14 cellular contexts compared by ENCODE assay signal in genomic region chr14:74574092-74574438, GRCh38. TPM values are rescaled to one million over a fixed set of nuclear protein-coding genes. Genes with fewer than 3 reads are reported as not detected.
DNase-seq lines count a peak whose midpoint lies in the region; ATAC-seq, FAIRE-seq and TF ChIP-seq lines count a peak whose summit lies in the region.
"Had no signal": no experiment of that assay in that cellular context is flagged by ENCODE, and none has a peak within 500 bp of the region (broad histone marks: within the 10 kb centered on the region; RNA-seq: fewer than 3 reads in every experiment).

No MANE protein-coding gene starts in this region.

- no peak for ATAC-seq in A549
- ATAC-seq in naive thymus-derived CD8-positive, alpha-beta T cell: peak; percentile 53 to 54
- no peak for ATAC-seq in GM21723 (IDR thresholded peaks at IDR 0.05; ENCODE audit: unreplicated experiment)
- ATAC-seq in HG02759 (IDR thresholded peaks at IDR 0.05; ENCODE audit: unreplicated experiment): no peak
- ATAC-seq: gastrocnemius medialis had no signal

- no peaks in the 10 kb centered on the region for H3K27me3 Mint-ChIP-seq in brain
- peaks cover 0 to 11% (median 7%) of the 10 kb centered on the region in 5 donors for H3K27me3 Mint-ChIP-seq in naive thymus-derived CD8-positive, alpha-beta T cell

- no peak for TF ChIP-seq RAD21 in A549 (conservative IDR thresholded peaks at IDR 0.05 in 1 of 2, IDR thresholded peaks at IDR 0.05 in 1 of 2)

- no peak for TF ChIP-seq POLR2A in A549 (IDR thresholded peaks at IDR 0.05; ENCODE audit: low read length)

- H3K79me1 ChIP-seq in neuronal stem cell (ENCODE audit: low read depth, low read length): no peaks in the 10 kb centered on the region

- no peak for TF ChIP-seq EP300 in A549 (IDR thresholded peaks at IDR 0.05)

- H2AFZ ChIP-seq in neuronal stem cell (ENCODE audit: low read length): no peak overlapping the region

- peak overlapping the region in 3 of 5 experiments; percentile 0 to 91 (median 75) for H3K27ac Mint-ChIP-seq in brain
- H3K27ac Mint-ChIP-seq in naive thymus-derived CD8-positive, alpha-beta T cell: peak overlapping the region in 1 of 10 donors; percentile 18

- H3K4me3 Mint-ChIP-seq in brain: no peak overlapping the region
- peak overlapping the region in 3 of 10 donors; percentile 5 to 15 (median 11) for H3K4me3 Mint-ChIP-seq in naive thymus-derived CD8-positive, alpha-beta T cell

- peaks cover 0 to 18% (median 0%) of the 10 kb centered on the region in 3 experiments for H3K27me3 ChIP-seq in neuronal stem cell (ENCODE audit: control insufficient read depth in 3 of 3, insufficient read depth in 3 of 3, low read depth in 1 of 3, low read length in 3 of 3)
- H3K27me3 ChIP-seq: gastrocnemius medialis, sigmoid colon, SJCRH30 had no signal

- TF ChIP-seq CTCF in A549 (IDR thresholded peaks at IDR 0.05): no peak
- no peak for TF ChIP-seq CTCF in brain (conservative IDR thresholded peaks at IDR 0.05)

- H2BK120ac ChIP-seq in neuronal stem cell (ENCODE audit: low read depth, low read length): no peak overlapping the region

- H3K4me3 ChIP-seq in A549 (no peak overlapping the region), neuronal stem cell (ENCODE audit: low read length in 2 of 2) (no peak overlapping the region)
- H3K4me3 ChIP-seq: gastrocnemius medialis, sigmoid colon, SJCRH30 had no signal

- no peak overlapping the region for H2BK15ac ChIP-seq in neuronal stem cell (ENCODE audit: low read length)

- CTCF ChIA-PET in A549 (lab: Yijun Ruan, JAX): interaction anchor here (1.4 to 4.5 kb wide), 4 partner anchors 14 to 83 kb away, joined by 3 to 42 read pairs (median 12); partner anchors contain the start of gene LTBP2

- H4K8ac ChIP-seq in neuronal stem cell (ENCODE audit: low read depth, low read length): no peak overlapping the region

- H3K18ac ChIP-seq in neuronal stem cell (ENCODE audit: low read length): no peak overlapping the region

- H2BK12ac ChIP-seq in neuronal stem cell (ENCODE audit: low read length): no peak overlapping the region

- POLR2A ChIA-PET in A549 (lab: Yijun Ruan, JAX): no interaction called here
- POLR2A ChIA-PET in naive thymus-derived CD8-positive, alpha-beta T cell (lab: Charles Lee): no interaction called here

- H3K4me2 ChIP-seq in A549 (no peak overlapping the region), neuronal stem cell (ENCODE audit: insufficient read depth, low read length, poor library complexity, severe bottlenecking) (no peak overlapping the region)

- no peak overlapping the region for H3K9ac ChIP-seq in neuronal stem cell (ENCODE audit: low read depth, low read length, poor library complexity)

- 91% methylated on average over 4 of the region's 4 CpGs for WGBS in A549 (ENCODE audit: missing lambda C conversion rate)
- no CpG with 5 or more reads among the region's 4 CpGs for WGBS in neuronal stem cell (ENCODE audit: extremely low coverage in 2 of 2, insufficient read length in 2 of 2, insufficient replicate concordance in 1 of 2), 2 donors

- peak overlapping the region; percentile 91 to 95 for H3K27ac ChIP-seq in A549
- no peak overlapping the region for H3K27ac ChIP-seq in neuronal stem cell (replicated peaks; ENCODE audit: low read length)
- H3K27ac ChIP-seq: C4-2B had no signal

- H3K4me1 ChIP-seq in A549 (peaks cover 82% of the 10 kb centered on the region), neuronal stem cell (ENCODE audit: control insufficient read depth in 2 of 2, insufficient read depth in 1 of 2, low read depth in 1 of 2, low read length in 2 of 2) (peaks cover 11 to 22% of the 10 kb centered on the region in 2 donors)

- H2BK5ac ChIP-seq in neuronal stem cell (ENCODE audit: low read length): no peak overlapping the region

- H3K4me1 Mint-ChIP-seq in brain: peaks cover 57% of the 10 kb centered on the region
- H3K4me1 Mint-ChIP-seq in naive thymus-derived CD8-positive, alpha-beta T cell: peaks cover 14 to 34% (median 29%) of the 10 kb centered on the region in 4 donors

- H3K23ac ChIP-seq in neuronal stem cell (ENCODE audit: low read depth, low read length, poor library complexity): no peak overlapping the region

- H2AK5ac ChIP-seq in neuronal stem cell (ENCODE audit: low read depth, low read length): no peak overlapping the region

- no peak overlapping the region for H4K91ac ChIP-seq in neuronal stem cell (ENCODE audit: low read depth, low read length, poor library complexity)

- H3K14ac ChIP-seq in neuronal stem cell (ENCODE audit: low read length): no peak overlapping the region

- H3K36me3 Mint-ChIP-seq in brain: no peaks in the 10 kb centered on the region
- no peaks in the 10 kb centered on the region for H3K36me3 Mint-ChIP-seq in naive thymus-derived CD8-positive, alpha-beta T cell

- no peaks in the 10 kb centered on the region for H3K36me3 ChIP-seq in neuronal stem cell (replicated peaks in 1 of 2; ENCODE audit: control insufficient read depth in 2 of 2, insufficient read depth in 2 of 2, low read length in 2 of 2)
- H3K36me3 ChIP-seq: gastrocnemius medialis, sigmoid colon, SJCRH30 had no signal

- DNase-seq in A549 (ENCODE audit: low read depth in 1 of 2, low spot score in 1 of 2) (no peak), LHCN-M2 (ENCODE audit: low read depth) (peak; percentile 64), Kasumi-1 (lab: John Stamatoyannopoulos, UW) (no peak), neuronal stem cell (ENCODE audit: low spot score) (no peak)
- DNase-seq in naive thymus-derived CD8-positive, alpha-beta T cell: peak in 2 of 10 donors; percentile 11 to 45
- DNase-seq: gastrocnemius medialis; NCI-H2227 treated with DMSO at 0.1 percent for 48 hours; SJCRH30; stimulated activated CD8-positive, alpha-beta memory T cell treated with anti-CD3 and anti-CD28 coated beads, Interleukin-4, amount 100 ng/mL, for 48 hours had no signal

- H3K9me3 Mint-ChIP-seq in brain: peaks cover 0 to 2% (median 0%) of the 10 kb centered on the region in 5 experiments
- H3K9me3 Mint-ChIP-seq in naive thymus-derived CD8-positive, alpha-beta T cell: no peaks in the 10 kb centered on the region

- H3K9me3 ChIP-seq in A549: no peaks in the 10 kb centered on the region
- H3K9me3 ChIP-seq in neuronal stem cell (replicated peaks in 1 of 2; ENCODE audit: control insufficient read depth in 2 of 2, insufficient read depth in 1 of 2, low read depth in 1 of 2, low read length in 2 of 2): no peaks in the 10 kb centered on the region
- H3K9me3 ChIP-seq: gastrocnemius medialis, sigmoid colon, SJCRH30 had no signal

- no peak overlapping the region for H3K4ac ChIP-seq in neuronal stem cell (ENCODE audit: low read length)

- no peak for FAIRE-seq in A549 (lab: Jason Lieb, UNC)

TF ChIP-seq in A549, 52 proteins besides CTCF, POLR2A, EP300 and RAD21:
- TF ChIP-seq MAZ (IDR thresholded peaks at IDR 0.05; ENCODE audit: borderline replicate concordance, low read depth, low read length): no peak
- TF ChIP-seq, protein P1, sequence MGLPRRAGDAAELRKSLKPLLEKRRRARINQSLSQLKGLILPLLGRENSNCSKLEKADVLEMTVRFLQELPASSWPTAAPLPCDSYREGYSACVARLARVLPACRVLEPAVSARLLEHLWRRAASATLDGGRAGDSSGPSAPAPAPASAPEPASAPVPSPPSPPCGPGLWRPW (IDR thresholded peaks at IDR 0.05): no peak
- TF ChIP-seq KDM1A (IDR thresholded peaks at IDR 0.05; ENCODE audit: low read depth): no peak
- TF ChIP-seq KDM5A (IDR thresholded peaks at IDR 0.05): no peak
- TF ChIP-seq BHLHE40 (IDR thresholded peaks at IDR 0.05; ENCODE audit: low read depth, low read length): no peak
- no peak for TF ChIP-seq RFX5 (IDR thresholded peaks at IDR 0.05)
- TF ChIP-seq ZC3H11A (IDR thresholded peaks at IDR 0.05): no peak
- TF ChIP-seq TFCP2L1 (CRISPR knock-in tag; IDR thresholded peaks at IDR 0.05): no peak
- no peak for TF ChIP-seq JUNB (IDR thresholded peaks at IDR 0.05)
- no peak for TF ChIP-seq CBX8 (IDR thresholded peaks at IDR 0.05)
- no peak for TF ChIP-seq PHF8 (IDR thresholded peaks at IDR 0.05; ENCODE audit: borderline replicate concordance, low read depth)

RNA-seq across cellular contexts. Expression of gene LTBP2, which starts 38.0 kb away (rescaled TPM):
- polyA plus RNA-seq in A549 (2011; rRNA removed): 4.9 and 6.3 TPM in 2 replicates
- 3.3 and 5.0 TPM in 2 replicates for polyA plus RNA-seq in A549 (2012; cell fraction: cytosol; rRNA removed)
- 21.8 and 25.3 TPM in 2 replicates for polyA plus RNA-seq in A549 (2012; cell fraction: nucleus; rRNA removed)
- 9.9 to 17.1 TPM (median 14.4 TPM) in 3 replicates for polyA plus RNA-seq in A549 (2017; fragmentation: RNase III; extraction: RNeasy Plus Mini Kit Qiagen cat#74134 plus additional on column Dnase treatment)
- 9.0 and 9.7 TPM in 2 replicates for polyA minus RNA-seq in A549 (2011; rRNA and poly(A)+ RNA removed)
- 151 and 211 TPM in 2 replicates for total RNA-seq in LHCN-M2 (2014; rRNA removed)
- 104 TPM for polyA plus RNA-seq in LHCN-M2 (2012)
- 2.8 TPM for polyA plus RNA-seq in brain (ENCODE audit: insufficient read depth, low read depth, low replicate concordance)
- under 1 TPM; 0.55 to 0.60 TPM for total RNA-seq in naive thymus-derived CD8-positive, alpha-beta T cell
- under 1 TPM; 0.06 to 0.65 (median 0.47) TPM for polyA plus RNA-seq in naive thymus-derived CD8-positive, alpha-beta T cell
- polyA plus RNA-seq in neuronal stem cell (2013, experiment 1 of 2): 1.4 TPM
- polyA plus RNA-seq in neuronal stem cell (2013, experiment 2 of 2): 1.3 TPM

Comparison
In these comparisons a context has a peak if more than half of its experiments do, and no peak if none do; other contexts are left out.
1. ATAC-seq: peak in naive thymus-derived CD8-positive, alpha-beta T cell (2 of 2); none in A549 (0 of 2), GM21723 (single experiment) and HG02759 (single experiment).